ENCODE assay signal across 24 cellular contexts in genomic region chr5:154163327-154163997, GRCh38.
"Had no signal": no experiment of that assay in that cellular context is flagged by ENCODE, and none has a peak within 500 bp of the region (broad histone marks: within the 10 kb centered on the region; RNA-seq: fewer than 3 reads in every experiment).

No MANE protein-coding gene starts in this region.

- H3K9me3 ChIP-seq: breast epithelium, esophagus muscularis mucosa, neutrophil, right lobe of liver, testis, transverse colon had no signal

- H3K36me3 ChIP-seq: breast epithelium, esophagus muscularis mucosa, neutrophil, right lobe of liver, transverse colon had no signal

- H3K4me3 ChIP-seq: breast epithelium, esophagus muscularis mucosa, right lobe of liver, testis, transverse colon had no signal

- H3K4me1 ChIP-seq: breast epithelium, esophagus muscularis mucosa, right lobe of liver, transverse colon had no signal

- DNase-seq: activated CD4-positive, alpha-beta memory T cell treated with anti-CD3 and anti-CD28 coated beads, Interleukin-2, amount 10 ng/mL, durations not matched to agents 7 days and 5 days; activated CD4-positive, alpha-beta T cell treated with anti-CD3 and anti-CD28 coated beads for 1 hour; activated CD4-positive, alpha-beta T cell treated with anti-CD3 and anti-CD28 coated beads, Interleukin-2, amount 10 ng/mL, durations not matched to agents 7 days and 5 days; activated CD8-positive, alpha-beta memory T cell treated with anti-CD3 and anti-CD28 coated beads, Interleukin-2, amount 50 U/mL, for 48 hours; activated naive CD8-positive, alpha-beta T cell treated with anti-CD3 and anti-CD28 coated beads, Interleukin-2, amount 50 U/mL, for 24 hours; activated T-cell treated with anti-CD3 and anti-CD28 coated beads, Interleukin-2, amount 50 U/mL, for 24 hours; amygdala; central memory CD4-positive, alpha-beta T cell; foreskin melanocyte; left cardiac atrium; left ventricle myocardium superior; naive thymus-derived CD8-positive, alpha-beta T cell; right lobe of liver; stimulated activated CD4-positive, alpha-beta T cell treated with anti-CD3 and anti-CD28 coated beads, Interleukin-2, amount 100 ng/mL, for 48 hours; stimulated activated naive CD8-positive, alpha-beta T cell treated with anti-CD3 and anti-CD28 coated beads, Interleukin-15, Interleukin-2, amounts not matched to agents 100 U/mL and 50 U/mL, for 24 hours; T-helper 2 cell; testis; transverse colon had no signal

- H3K9me3 Mint-ChIP-seq: activated CD4-positive, alpha-beta memory T cell treated with anti-CD3 and anti-CD28 coated beads, Interleukin-2, amount 10 ng/mL, durations not matched to agents 7 days and 5 days; activated CD4-positive, alpha-beta T cell treated with anti-CD3 and anti-CD28 coated beads, Interleukin-2, amount 10 ng/mL, durations not matched to agents 7 days and 5 days; activated naive CD4-positive, alpha-beta T cell treated with anti-CD3 and anti-CD28 coated beads, Interleukin-2, amount 50 U/mL, for 24 hours; activated naive CD8-positive, alpha-beta T cell treated with anti-CD3 and anti-CD28 coated beads, Interleukin-2, amount 50 U/mL, for 24 hours; activated T-cell treated with anti-CD3 and anti-CD28 coated beads, Interleukin-2, amount 50 U/mL, for 24 hours; naive thymus-derived CD8-positive, alpha-beta T cell; WTC11 had no signal

- H3K36me3 Mint-ChIP-seq: activated naive CD4-positive, alpha-beta T cell treated with anti-CD3 and anti-CD28 coated beads, Interleukin-2, amount 50 U/mL, for 24 hours; naive thymus-derived CD8-positive, alpha-beta T cell; WTC11 had no signal

- H3K4me3 Mint-ChIP-seq: activated CD4-positive, alpha-beta memory T cell treated with anti-CD3 and anti-CD28 coated beads, Interleukin-2, amount 10 ng/mL, durations not matched to agents 7 days and 5 days; activated CD4-positive, alpha-beta T cell treated with anti-CD3 and anti-CD28 coated beads, Interleukin-2, amount 10 ng/mL, durations not matched to agents 7 days and 5 days; activated naive CD4-positive, alpha-beta T cell treated with anti-CD3 and anti-CD28 coated beads, Interleukin-2, amount 50 U/mL, for 24 hours; activated naive CD8-positive, alpha-beta T cell treated with anti-CD3 and anti-CD28 coated beads, Interleukin-2, amount 50 U/mL, for 24 hours; activated T-cell treated with anti-CD3 and anti-CD28 coated beads, Interleukin-2, amount 50 U/mL, for 24 hours; naive thymus-derived CD8-positive, alpha-beta T cell; WTC11 had no signal

- H3K4me1 Mint-ChIP-seq: activated CD4-positive, alpha-beta memory T cell treated with anti-CD3 and anti-CD28 coated beads, Interleukin-2, amount 10 ng/mL, durations not matched to agents 7 days and 5 days; activated CD4-positive, alpha-beta T cell treated with anti-CD3 and anti-CD28 coated beads, Interleukin-2, amount 10 ng/mL, durations not matched to agents 7 days and 5 days; activated naive CD4-positive, alpha-beta T cell treated with anti-CD3 and anti-CD28 coated beads, Interleukin-2, amount 50 U/mL, for 24 hours; activated naive CD8-positive, alpha-beta T cell treated with anti-CD3 and anti-CD28 coated beads, Interleukin-2, amount 50 U/mL, for 24 hours; naive thymus-derived CD8-positive, alpha-beta T cell had no signal

- H3K27ac ChIP-seq: esophagus muscularis mucosa, neutrophil, right lobe of liver, testis, transverse colon had no signal

- FAIRE-seq: keratinocyte had no signal

- H3K27me3 ChIP-seq: breast epithelium, esophagus muscularis mucosa, right lobe of liver, testis, transverse colon had no signal

- H3K27ac Mint-ChIP-seq: activated CD4-positive, alpha-beta memory T cell treated with anti-CD3 and anti-CD28 coated beads, Interleukin-2, amount 10 ng/mL, durations not matched to agents 7 days and 5 days; activated CD4-positive, alpha-beta T cell treated with anti-CD3 and anti-CD28 coated beads, Interleukin-2, amount 10 ng/mL, durations not matched to agents 7 days and 5 days; activated naive CD4-positive, alpha-beta T cell treated with anti-CD3 and anti-CD28 coated beads, Interleukin-2, amount 50 U/mL, for 24 hours; activated naive CD8-positive, alpha-beta T cell treated with anti-CD3 and anti-CD28 coated beads, Interleukin-2, amount 50 U/mL, for 24 hours; activated T-cell treated with anti-CD3 and anti-CD28 coated beads, Interleukin-2, amount 50 U/mL, for 24 hours; WTC11 had no signal
